Comparison of ENCODE assay signal across 8 cellular contexts in genomic region chr14:74217672-74218448, GRCh38. TPM values are rescaled to one million over a fixed set of nuclear protein-coding genes. Genes with fewer than 3 reads are reported as not detected.
A peak's percentile ranks its signal among the peaks of the same experiment; 100 is the strongest.
DNase-seq lines count a peak whose midpoint lies in the region; ATAC-seq, FAIRE-seq and TF ChIP-seq lines count a peak whose summit lies in the region.
"Had no signal": no experiment of that assay in that cellular context is flagged by ENCODE, and none has a peak within 500 bp of the region (broad histone marks: within the 10 kb centered on the region; RNA-seq: fewer than 3 reads in every experiment).

No MANE protein-coding gene starts in this region.

- H3K9me3 ChIP-seq in MG63 (no peaks in the 10 kb centered on the region), sigmoid colon (no peaks in the 10 kb centered on the region)

- ATAC-seq in activated naive CD8-positive, alpha-beta T cell treated with anti-CD3 and anti-CD28 coated beads, Interleukin-2, amount 10 ng/mL, durations not matched to agents 7 days and 5 days (ENCODE audit: low read depth): peak; percentile 95
- ATAC-seq in left ventricle myocardium superior (peak; percentile 94), HG03571 (IDR thresholded peaks at IDR 0.05; ENCODE audit: unreplicated experiment) (no peak)

- no peaks in the 10 kb centered on the region for H3K9me3 Mint-ChIP-seq in activated naive CD8-positive, alpha-beta T cell treated with anti-CD3 and anti-CD28 coated beads, Interleukin-2, amount 10 ng/mL, durations not matched to agents 7 days and 5 days
- H3K9me3 Mint-ChIP-seq: stimulated activated naive CD8-positive, alpha-beta T cell treated with anti-CD3 and anti-CD28 coated beads, Interleukin-15, Interleukin-2, amounts not matched to agents 100 ng/mL and 50 ng/mL, for 24 hours had no signal

- no peak overlapping the region for H3K27ac Mint-ChIP-seq in activated naive CD8-positive, alpha-beta T cell treated with anti-CD3 and anti-CD28 coated beads, Interleukin-2, amount 10 ng/mL, durations not matched to agents 7 days and 5 days
- H3K27ac Mint-ChIP-seq: stimulated activated naive CD8-positive, alpha-beta T cell treated with anti-CD3 and anti-CD28 coated beads, Interleukin-15, Interleukin-2, amounts not matched to agents 100 ng/mL and 50 ng/mL, for 24 hours had no signal

- H3K27me3 Mint-ChIP-seq in activated naive CD8-positive, alpha-beta T cell treated with anti-CD3 and anti-CD28 coated beads, Interleukin-2, amount 10 ng/mL, durations not matched to agents 7 days and 5 days: peaks cover 9% of the 10 kb centered on the region

- peak; percentile 42 to 93 (median 66) for TF ChIP-seq CTCF in sigmoid colon (IDR thresholded peaks at IDR 0.05)

- H3K27me3 ChIP-seq in MG63 (no peaks in the 10 kb centered on the region), sigmoid colon (peaks cover 13 to 47% (median 16%) of the 10 kb centered on the region in 3 donors)

- H3K36me3 Mint-ChIP-seq in activated naive CD8-positive, alpha-beta T cell treated with anti-CD3 and anti-CD28 coated beads, Interleukin-2, amount 10 ng/mL, durations not matched to agents 7 days and 5 days: no peaks in the 10 kb centered on the region

- DNase-seq in GM12891 (ENCODE audit: insufficient read length, low spot score): peak; percentile 95
- peak; percentile 56 for DNase-seq in MG63
- peak; percentile 16 to 62 for DNase-seq in SW 1271 (lab: John Stamatoyannopoulos, UW)
- peak; percentile 86 for DNase-seq in activated naive CD8-positive, alpha-beta T cell treated with anti-CD3 and anti-CD28 coated beads, Interleukin-2, amount 10 ng/mL, durations not matched to agents 7 days and 5 days
- peak; percentile 84 for DNase-seq in left ventricle myocardium superior
- peak; percentile 73 for DNase-seq in sigmoid colon

- no peak overlapping the region for H3K27ac ChIP-seq in sigmoid colon

- POLR2A ChIA-PET in activated naive CD8-positive, alpha-beta T cell treated with anti-CD3 and anti-CD28 coated beads, Interleukin-2, amount 10 ng/mL, durations not matched to agents 7 days and 5 days (lab: Charles Lee): no interaction called here

- TF ChIP-seq EP300 in sigmoid colon (IDR thresholded peaks at IDR 0.05): no peak

- 11 to 14% methylated on average over 40 of the region's 40 CpGs for WGBS in sigmoid colon, 2 donors

- peak; percentile 89 for FAIRE-seq in GM12891 (lab: Jason Lieb, UNC)

- H3K4me1 Mint-ChIP-seq in activated naive CD8-positive, alpha-beta T cell treated with anti-CD3 and anti-CD28 coated beads, Interleukin-2, amount 10 ng/mL, durations not matched to agents 7 days and 5 days: no peaks in the 10 kb centered on the region

- no peaks in the 10 kb centered on the region for H3K36me3 ChIP-seq in MG63
- H3K36me3 ChIP-seq in sigmoid colon: no peaks in the 10 kb centered on the region

- peaks cover 0 to 11% (median 7%) of the 10 kb centered on the region in 4 donors for H3K4me1 ChIP-seq in sigmoid colon

- intact Hi-C loops in left ventricle myocardium superior (cut with micrococcal nuclease): no loop called here
- intact Hi-C loops in sigmoid colon (cut with DNase I): loop anchor here (5.0 kb wide), 1 partner anchor 34 kb away; no protein-coding TSS in a partner anchor

- no peak for TF ChIP-seq POLR2A in GM12891 (IDR thresholded peaks at IDR 0.05; ENCODE audit: low read depth, low read length)
- TF ChIP-seq POLR2A in sigmoid colon (IDR thresholded peaks at IDR 0.05): no peak

- no peak overlapping the region for H3K4me3 ChIP-seq in MG63
- H3K4me3 ChIP-seq in sigmoid colon: peak overlapping the region in 2 of 4 donors; percentile 21 to 24

- H3K4me3 Mint-ChIP-seq in activated naive CD8-positive, alpha-beta T cell treated with anti-CD3 and anti-CD28 coated beads, Interleukin-2, amount 10 ng/mL, durations not matched to agents 7 days and 5 days: peak overlapping the region; percentile 48
- H3K4me3 Mint-ChIP-seq: stimulated activated naive CD8-positive, alpha-beta T cell treated with anti-CD3 and anti-CD28 coated beads, Interleukin-15, Interleukin-2, amounts not matched to agents 100 ng/mL and 50 ng/mL, for 24 hours had no signal

TF ChIP-seq in GM12891, 5 proteins besides CTCF, POLR2A, EP300 and RAD21:
- TF ChIP-seq POU2F2 (IDR thresholded peaks at IDR 0.05; ENCODE audit: low read depth, low read length) (no peak), TAF1 (IDR thresholded peaks at IDR 0.05; ENCODE audit: low read depth, low read length) (no peak), POLR2AphosphoS5 (IDR thresholded peaks at IDR 0.05; ENCODE audit: low read depth, low read length) (no peak), PAX5 (IDR thresholded peaks at IDR 0.05; ENCODE audit: insufficient read depth, low read length, severe bottlenecking) (no peak), SPI1 (IDR thresholded peaks at IDR 0.05; ENCODE audit: low read depth, low read length) (no peak)

RNA-seq across cellular contexts. Expression of gene VSX2, which starts 21.4 kb away (rescaled TPM):
- polyA plus RNA-seq in GM12891 (2012; ENCODE audit: low read depth, missing spikeins): 0.03 TPM
- total RNA-seq in MG63 (2014; rRNA removed; shearing (Covaris generic); ENCODE audit: low replicate concordance): not detected in 2 replicates
- not detected for total RNA-seq in activated naive CD8-positive, alpha-beta T cell treated with anti-CD3 and anti-CD28 coated beads, Interleukin-2, amount 10 ng/mL, durations not matched to agents 7 days and 5 days
- total RNA-seq in left ventricle myocardium superior (not detected), sigmoid colon (not detected)
- under 1 TPM in 1 of 3 donors, not detected in 2; 0.04 TPM for polyA plus RNA-seq in sigmoid colon

Comparison
In these comparisons a context has a peak if more than half of its experiments do, and no peak if none do; other contexts are left out.
1. DNase-seq: peak in every context shown above with its lines; median percentile 95 in GM12891; 86 in activated naive CD8-positive, alpha-beta T cell treated with anti-CD3 and anti-CD28 coated beads, Interleukin-2, amount 10 ng/mL, durations not matched to agents 7 days and 5 days; 84 in left ventricle myocardium superior; 73 in sigmoid colon; 56 in MG63; 39 in SW 1271.